10 cellular contexts compared by ENCODE assay signal in the genomic region with DNA sequence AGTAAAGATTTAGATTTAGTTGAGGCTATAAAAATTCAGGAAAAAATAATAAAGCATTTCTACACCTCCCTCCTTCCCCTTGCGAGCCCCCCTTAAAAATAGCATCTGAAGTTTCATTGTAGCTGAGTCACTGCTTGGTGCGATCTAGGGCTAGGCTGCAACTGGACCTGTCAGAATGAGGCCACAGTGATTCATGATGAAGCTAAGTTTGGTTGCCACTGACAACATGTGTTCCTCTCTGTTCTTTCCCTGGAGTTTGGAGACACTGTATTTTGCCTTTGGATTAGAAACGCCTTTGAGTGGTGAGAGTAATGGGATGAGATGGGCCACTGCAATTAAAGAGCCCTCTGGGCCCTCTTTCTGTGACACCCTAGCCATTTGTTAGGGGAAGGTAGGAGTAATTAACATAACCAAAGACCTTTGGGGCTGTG.
A peak's percentile ranks its signal among the peaks of the same experiment; 100 is the strongest.
DNase-seq lines count a peak whose midpoint lies in the region; TF ChIP-seq lines count a peak whose summit lies in the region.
"Had no signal": no experiment of that assay in that cellular context is flagged by ENCODE, and none has a peak within 500 bp of the region (broad histone marks: within the 10 kb centered on the region; RNA-seq: fewer than 3 reads in every experiment).

No MANE protein-coding gene starts in this region.

- no peaks in the 10 kb centered on the region for H3K27me3 ChIP-seq in AG04450 (ENCODE audit: control insufficient read depth, insufficient read depth, low read length)

- H3K4me3 ChIP-seq in AG04450 (ENCODE audit: low read depth, low read length) (no peak overlapping the region), coronary artery (no peak overlapping the region)

- H3K9me3 Mint-ChIP-seq in type B pancreatic cell: no peaks in the 10 kb centered on the region
- H3K9me3 Mint-ChIP-seq: neural crest cell had no signal

- no peaks in the 10 kb centered on the region for H3K36me3 Mint-ChIP-seq in type B pancreatic cell

- POLR2A ChIA-PET in AG04450 (lab: Yijun Ruan, JAX): interaction anchor here (0.6 kb wide), 1 partner anchor 48 kb away, joined by 3 read pairs; no protein-coding TSS in a partner anchor

- TF ChIP-seq CTCF in AG04450 (IDR thresholded peaks at IDR 0.05; ENCODE audit: low read depth, low read length): no peak
- TF ChIP-seq CTCF in coronary artery (IDR thresholded peaks at IDR 0.05): no peak
- no peak for TF ChIP-seq CTCF in type B pancreatic cell (conservative IDR thresholded peaks at IDR 0.05)

- H3K9me3 ChIP-seq in AG04450 (ENCODE audit: control insufficient read depth, insufficient read depth, low read length): no peaks in the 10 kb centered on the region
- no peaks in the 10 kb centered on the region for H3K9me3 ChIP-seq in KOPT-K1 (ENCODE audit: insufficient read depth, low read length, poor library complexity, severe bottlenecking)

- no peak overlapping the region for H3K27ac Mint-ChIP-seq in type B pancreatic cell

- H3K36me3 ChIP-seq in KOPT-K1 (ENCODE audit: insufficient read depth, low read length): no peaks in the 10 kb centered on the region

- H3K27ac ChIP-seq in AG04450 (ENCODE audit: low read depth, low read length): no peak overlapping the region
- H3K27ac ChIP-seq in KOPT-K1 (ENCODE audit: low read depth, low read length, poor library complexity, severe bottlenecking): peak overlapping the region; percentile 97
- peak overlapping the region; percentile 69 to 72 for H3K27ac ChIP-seq in coronary artery

- peaks cover 24% of the 10 kb centered on the region for H3K4me1 Mint-ChIP-seq in type B pancreatic cell (ENCODE audit: unreplicated experiment)

- CTCF ChIA-PET in AG04450 (lab: Charles Lee): interaction anchor here (1.9 kb wide), 1 partner anchor 250 kb away, joined by 6 read pairs; no protein-coding TSS in a partner anchor

- no peak overlapping the region for H3K4me3 Mint-ChIP-seq in type B pancreatic cell
- H3K4me3 Mint-ChIP-seq: neural crest cell had no signal

- no peaks in the 10 kb centered on the region for H3K27me3 Mint-ChIP-seq in type B pancreatic cell

- DNase-seq in AG04450 (ENCODE audit: low read depth, low spot score): peak; percentile 55
- DNase-seq in coronary artery (ENCODE audit: low spot score): no peak
- DNase-seq in middle frontal gyrus (ENCODE audit: extremely low spot score, low spot score): peak; percentile 43
- no peak for DNase-seq in NCI-H2196 treated with DMSO at 0.1 percent for 48 hours (lab: John Stamatoyannopoulos, UW; ENCODE audit: unreplicated experiment)
- no peak for DNase-seq in DMS153 treated with DMSO at 0.1 percent for 48 hours (lab: John Stamatoyannopoulos, UW; ENCODE audit: unreplicated experiment)
- DNase-seq in NCI-H2107 treated with DMSO at 0.1 percent for 48 hours (lab: John Stamatoyannopoulos, UW; ENCODE audit: unreplicated experiment): no peak
- DNase-seq in type B pancreatic cell (ENCODE audit: extremely low spot score, unreplicated experiment): no peak
- DNase-seq: DMS79 had no signal

Comparison
In these comparisons a context has a peak if more than half of its experiments do, and no peak if none do; other contexts are left out.
1. DNase-seq: peak in AG04450 (single experiment) and middle frontal gyrus (single experiment); none in coronary artery (single experiment), NCI-H2196 treated with DMSO at 0.1 percent for 48 hours (single experiment), DMS153 treated with DMSO at 0.1 percent for 48 hours (single experiment), NCI-H2107 treated with DMSO at 0.1 percent for 48 hours (single experiment) and type B pancreatic cell (single experiment).